9 cellular contexts compared by ENCODE assay signal in genomic region chr9:3507395-3508077, GRCh38. TPM values are rescaled to one million over a fixed set of nuclear protein-coding genes. Genes with fewer than 3 reads are reported as not detected.
DNase-seq lines count a peak whose midpoint lies in the region; ATAC-seq and TF ChIP-seq lines count a peak whose summit lies in the region.
"Had no signal": no experiment of that assay in that cellular context is flagged by ENCODE, and none has a peak within 500 bp of the region (broad histone marks: within the 10 kb centered on the region; RNA-seq: fewer than 3 reads in every experiment).

No MANE protein-coding gene starts in this region.

- no peak overlapping the region for H3K27ac Mint-ChIP-seq in neural progenitor cell

- peaks cover 58% of the 10 kb centered on the region for H3F3A ChIP-seq in neural progenitor cell (ENCODE audit: low read depth)

- peak overlapping the region; percentile 67 for H3K4me2 ChIP-seq in OCI-LY3 (ENCODE audit: low read length)
- H3K4me2 ChIP-seq in neural progenitor cell, result no peak overlapping the region
- no peak overlapping the region for H3K4me2 ChIP-seq in osteoblast (ENCODE audit: insufficient read depth, low read length)

- CTCF ChIA-PET in HEK293T (lab: Yijun Ruan, JAX), result no interaction called here

- ATAC-seq in HG02642 (IDR thresholded peaks at IDR 0.05; ENCODE audit: poor library complexity, unreplicated experiment), result peak; percentile 61
- ATAC-seq in gastroesophageal sphincter, result no peak

- no peak overlapping the region for H2AFZ ChIP-seq in OCI-LY3 (ENCODE audit: low read depth, low read length)
- H2AFZ ChIP-seq in neural progenitor cell (replicated peaks), result no peak overlapping the region
- no peak overlapping the region for H2AFZ ChIP-seq in osteoblast (ENCODE audit: low read length)

- no peaks in the 10 kb centered on the region for H3K27me3 ChIP-seq in OCI-LY3 (ENCODE audit: low read depth, low read length)
- no peaks in the 10 kb centered on the region for H3K27me3 ChIP-seq in neural progenitor cell
- no peaks in the 10 kb centered on the region for H3K27me3 ChIP-seq in osteoblast (ENCODE audit: insufficient read depth, low read length)
- no peaks in the 10 kb centered on the region for H3K27me3 ChIP-seq in gastroesophageal sphincter

- TF ChIP-seq POLR2A in gastroesophageal sphincter (IDR thresholded peaks at IDR 0.05), result no peak

- no peak for TF ChIP-seq EP300 in gastroesophageal sphincter (IDR thresholded peaks at IDR 0.05)

- DNase-seq in NCI-H1436 (lab: John Stamatoyannopoulos, UW), result peak; percentile 19
- DNase-seq in NCI-H1436 treated with DMSO at 0.1 percent for 48 hours (lab: John Stamatoyannopoulos, UW), result no peak
- DNase-seq in neural progenitor cell (ENCODE audit: low spot score), result no peak
- no peak for DNase-seq in osteoblast (ENCODE audit: insufficient read length, low spot score, missing footprints)
- DNase-seq in HEK293T (ENCODE audit: extremely low spot score), result no peak

- POLR2A ChIA-PET in HEK293T (lab: Yijun Ruan, JAX), result interaction anchor here (1.2 to 2.7 kb wide), 3 partner anchors 10 to 39 kb away, joined by 3 to 19 read pairs (median 4); partner anchors contain the start of gene RFX3

- H3K79me2 ChIP-seq in OCI-LY3 (ENCODE audit: low read length) (peaks cover 8% of the 10 kb centered on the region; the same call in 1 of the 2 replicates), neural progenitor cell (ENCODE audit: low read depth) (peaks cover 76% of the 10 kb centered on the region), osteoblast (ENCODE audit: insufficient read depth, low read length) (no peaks in the 10 kb centered on the region)

- H3K27ac ChIP-seq in OCI-LY3 (ENCODE audit: low read length) (peak overlapping the region; percentile 79), neural progenitor cell (peak overlapping the region; percentile 65), osteoblast (ENCODE audit: low read depth, low read length) (no peak overlapping the region), gastroesophageal sphincter (peak overlapping the region in 2 of 4 donors; percentile 55)
- H3K27ac ChIP-seq: 22Rv1 had no signal

- peaks cover 4% of the 10 kb centered on the region for H3K9me3 Mint-ChIP-seq in neural progenitor cell

- H3K36me3 ChIP-seq in OCI-LY3 (replicated peaks; ENCODE audit: low read depth, low read length) (no peaks in the 10 kb centered on the region), neural progenitor cell (peaks cover 9% of the 10 kb centered on the region), osteoblast (ENCODE audit: insufficient read depth, low read length) (no peaks in the 10 kb centered on the region), gastroesophageal sphincter (no peaks in the 10 kb centered on the region)

- H3K9ac ChIP-seq in OCI-LY3 (ENCODE audit: low read length) (peak overlapping the region; percentile 56), neural progenitor cell (no peak overlapping the region)

- H3K4me3 ChIP-seq in OCI-LY3 (ENCODE audit: low read length) (peak overlapping the region; percentile 50), neural progenitor cell (no peak overlapping the region), osteoblast (ENCODE audit: insufficient read depth, low read length) (no peak overlapping the region), gastroesophageal sphincter (peak overlapping the region in 1 of 2 donors; percentile 11)

- H3K4me3 Mint-ChIP-seq in neural progenitor cell, result no peak overlapping the region

- H3K4me1 ChIP-seq in OCI-LY3 (ENCODE audit: low read length) (peaks cover 51% of the 10 kb centered on the region), neural progenitor cell (peaks cover 41% of the 10 kb centered on the region), osteoblast (ENCODE audit: insufficient read depth, low read length) (no peaks in the 10 kb centered on the region), gastroesophageal sphincter (peaks cover 0 to 34% (median 0%) of the 10 kb centered on the region in 3 donors)

- 69 to 85% methylated on average over 6 of the region's 6 CpGs for WGBS in gastroesophageal sphincter (ENCODE audit: low coverage in 1 of 2), 2 donors

- peaks cover 33% of the 10 kb centered on the region for H3K36me3 Mint-ChIP-seq in neural progenitor cell

- peaks cover 31% of the 10 kb centered on the region for H3K4me1 Mint-ChIP-seq in neural progenitor cell

- TF ChIP-seq CTCF in OCI-LY3 (IDR thresholded peaks at IDR 0.05; ENCODE audit: low read depth, low read length) (no peak), neural progenitor cell (IDR thresholded peaks at IDR 0.05) (no peak), osteoblast (IDR thresholded peaks at IDR 0.05; ENCODE audit: extremely low read depth, low read depth, low read length) (no peak), gastroesophageal sphincter (IDR thresholded peaks at IDR 0.05) (no peak)

- H3K9me3 ChIP-seq in OCI-LY3 (ENCODE audit: insufficient read depth, low read length) (no peaks in the 10 kb centered on the region), neural progenitor cell (ENCODE audit: low read depth) (no peaks in the 10 kb centered on the region), osteoblast (ENCODE audit: low read depth, low read length) (no peaks in the 10 kb centered on the region), gastroesophageal sphincter (no peaks in the 10 kb centered on the region)

- H4K20me1 ChIP-seq in OCI-LY3 (ENCODE audit: insufficient read depth, low read length) (no peaks in the 10 kb centered on the region), neural progenitor cell (ENCODE audit: low read depth) (peaks cover 5% of the 10 kb centered on the region), osteoblast (ENCODE audit: insufficient read depth, low read length) (no peaks in the 10 kb centered on the region)

- no peaks in the 10 kb centered on the region for H3K27me3 Mint-ChIP-seq in neural progenitor cell (ENCODE audit: insufficient read depth, low read depth)

TF ChIP-seq in HEK293T, 16 proteins besides CTCF, POLR2A, EP300 and RAD21:
- TF ChIP-seq FOXM1 (IDR thresholded peaks at IDR 0.05; ENCODE audit: borderline replicate concordance), result no peak
- no peak for TF ChIP-seq SUZ12 (IDR thresholded peaks at IDR 0.05)

RNA-seq across cellular contexts. Expression of gene RFX3, which starts 18.3 kb away (rescaled TPM):
- total RNA-seq in neural progenitor cell (ENCODE audit: low replicate concordance), result 24.8 and 39.6 TPM in 2 replicates
- total RNA-seq in osteoblast, result 1.4 and 2.9 TPM in 2 replicates
- 1 to 10 TPM; 5.6 to 9.0 (median 7.7) TPM for total RNA-seq in gastroesophageal sphincter
